ENCODE assay signal across 1 cellular context in the genomic region with DNA sequence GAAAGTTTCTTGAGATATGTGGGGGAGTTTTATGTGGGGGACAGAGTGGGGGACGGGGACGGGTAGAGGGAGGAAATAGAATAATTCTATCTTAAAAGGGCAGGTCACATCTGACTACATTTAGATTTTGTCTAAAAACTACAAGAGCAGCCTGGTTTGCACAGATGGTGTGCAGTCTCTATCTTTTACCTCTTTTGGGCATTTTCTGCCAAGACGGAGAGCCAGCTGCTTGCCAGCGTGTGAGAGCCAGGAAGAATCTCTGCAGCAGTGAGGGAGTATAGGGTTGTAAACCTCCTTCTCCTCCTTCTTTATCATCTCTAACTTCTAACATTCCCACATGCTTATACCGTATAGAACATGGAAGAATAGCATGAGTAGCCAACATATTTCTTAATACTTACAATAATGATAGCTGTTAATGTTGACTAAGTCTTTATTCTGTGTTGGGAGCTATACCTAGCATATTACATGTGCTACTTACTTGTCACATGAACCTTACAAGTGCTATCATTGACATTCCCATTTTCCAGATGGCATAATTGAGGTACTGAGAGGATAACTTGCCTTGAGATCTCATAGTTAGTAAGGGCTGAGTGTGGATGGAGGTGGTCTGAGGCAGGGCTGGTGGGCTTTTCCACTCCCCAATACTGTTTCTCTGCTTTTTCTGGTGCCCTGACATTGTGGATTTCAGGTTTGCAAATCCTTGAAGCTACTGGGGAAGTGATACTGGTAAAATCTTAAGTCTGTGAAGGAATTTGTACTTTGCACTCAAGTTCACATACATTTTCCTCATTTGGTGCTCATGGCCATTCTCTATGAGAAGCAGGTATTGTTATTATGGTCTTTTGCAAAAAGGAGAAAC.
TF ChIP-seq lines count a peak whose summit lies in the region.

No MANE protein-coding gene starts in this region.

TF ChIP-seq in HepG2, 621 proteins besides CTCF, POLR2A, EP300 and RAD21:
- TF ChIP-seq, protein P1, sequence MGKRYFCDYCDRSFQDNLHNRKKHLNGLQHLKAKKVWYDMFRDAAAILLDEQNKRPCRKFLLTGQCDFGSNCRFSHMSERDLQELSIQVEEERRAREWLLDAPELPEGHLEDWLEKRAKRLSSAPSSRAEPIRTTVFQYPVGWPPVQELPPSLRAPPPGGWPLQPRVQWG (CRISPR knock-in tag; IDR thresholded peaks at IDR 0.05; ENCODE audit: borderline replicate concordance, low read depth), result no peak
- TF ChIP-seq ETV5 (CRISPR knock-in tag; IDR thresholded peaks at IDR 0.05; ENCODE audit: borderline replicate concordance), result no peak
- no peak for TF ChIP-seq DMTF1 (CRISPR knock-in tag; IDR thresholded peaks at IDR 0.05)
- TF ChIP-seq ZNF629 (CRISPR knock-in tag; conservative IDR thresholded peaks at IDR 0.05), result peak; percentile 43; the same call in 1 of the 2 replicates
- TF ChIP-seq RORA (CRISPR knock-in tag; IDR thresholded peaks at IDR 0.05), result no peak
- no peak for TF ChIP-seq THAP11 (CRISPR knock-in tag; IDR thresholded peaks at IDR 0.05)
- no peak for TF ChIP-seq POLR2AphosphoS2 (IDR thresholded peaks at IDR 0.05; ENCODE audit: low read depth, low read length)
